14 cellular contexts compared by ENCODE assay signal in the genomic region with DNA sequence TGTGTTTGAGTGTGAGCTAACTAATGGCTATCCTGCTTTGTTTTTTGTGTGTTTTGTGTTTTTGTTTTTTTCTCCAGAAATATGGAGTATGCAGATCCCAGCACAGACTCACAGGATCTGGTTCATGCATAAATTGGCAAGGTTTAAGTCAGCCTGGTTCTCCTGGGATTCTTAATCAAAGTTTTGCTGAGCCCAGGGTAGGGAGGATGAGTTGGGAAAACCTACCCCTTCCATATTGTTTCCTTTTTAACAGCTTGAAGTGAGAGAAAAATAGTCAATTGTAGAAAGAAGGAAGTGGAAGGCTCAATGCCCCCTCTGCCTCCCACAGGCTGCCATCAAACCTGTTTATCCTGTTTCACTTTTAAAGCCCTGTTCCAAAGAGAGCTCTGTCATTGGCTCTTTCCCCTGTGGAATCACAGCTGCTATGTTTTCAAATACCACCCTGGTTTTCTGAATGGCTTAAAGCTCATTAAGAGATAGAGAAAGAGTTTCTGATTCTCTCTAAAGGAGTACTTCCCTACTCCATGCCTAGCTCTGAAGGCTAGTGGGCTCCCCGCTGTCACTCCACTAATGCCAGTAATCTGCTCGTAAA. TPM values are rescaled to one million over a fixed set of nuclear protein-coding genes. Genes with fewer than 3 reads are reported as not detected.
DNase-seq lines count a peak whose midpoint lies in the region; ATAC-seq and TF ChIP-seq lines count a peak whose summit lies in the region.
"Had no signal": no experiment of that assay in that cellular context is flagged by ENCODE, and none has a peak within 500 bp of the region (broad histone marks: within the 10 kb centered on the region; RNA-seq: fewer than 3 reads in every experiment).

No MANE protein-coding gene starts in this region.

- intact Hi-C loops in body of pancreas (cut with DNase I), result no loop called here
- intact Hi-C loops in mucosa of descending colon (cut with DNase I, micrococcal nuclease), result no loop called here

- peak; percentile 93 for DNase-seq in DMS53 (lab: John Stamatoyannopoulos, UW)
- DNase-seq in NCI-H1417 (lab: John Stamatoyannopoulos, UW), result peak in 2 of 3 experiments; percentile 44 to 81
- peak in 3 of 4 donors; percentile 27 to 33 (median 28) for DNase-seq in body of pancreas
- peak in 1 of 3 donors; percentile 39 for DNase-seq in mucosa of descending colon
- no peak for DNase-seq in inferior parietal cortex (ENCODE audit: extremely low spot score)
- DNase-seq in retina, result no peak
- DNase-seq: activated naive CD4-positive, alpha-beta T cell treated with anti-CD3 and anti-CD28 coated beads for 36 hours; effector CD8-positive, alpha-beta T cell; immature natural killer cell; NCI-H1436; psoas muscle; SK-N-SH had no signal

- H3K4me1 ChIP-seq in body of pancreas, result no peaks in the 10 kb centered on the region
- peaks cover 9% of the 10 kb centered on the region for H3K4me1 ChIP-seq in mucosa of descending colon (ENCODE audit: low read depth)
- H3K4me1 ChIP-seq: psoas muscle had no signal

- 78 to 87% methylated on average over 2 of the region's 2 CpGs for WGBS in body of pancreas, 2 donors

- no peak for TF ChIP-seq POLR2A in body of pancreas (IDR thresholded peaks at IDR 0.05)

- TF ChIP-seq CTCF in body of pancreas (IDR thresholded peaks at IDR 0.05) (no peak), mucosa of descending colon (IDR thresholded peaks at IDR 0.05) (no peak)

- no peaks in the 10 kb centered on the region for H3K27me3 ChIP-seq in body of pancreas

- peak; percentile 88 for ATAC-seq in body of pancreas
- ATAC-seq in mucosa of descending colon, result peak; percentile 94
- no peak for ATAC-seq in HG03095 (IDR thresholded peaks at IDR 0.05; ENCODE audit: unreplicated experiment)
- no peak for ATAC-seq in HG03280 (IDR thresholded peaks at IDR 0.05; ENCODE audit: unreplicated experiment)
- ATAC-seq: psoas muscle had no signal

- H3K36me3 ChIP-seq in body of pancreas (replicated peaks in 1 of 2; ENCODE audit: insufficient read depth in 1 of 2, low read depth in 2 of 2), result no peaks in the 10 kb centered on the region
- no peaks in the 10 kb centered on the region for H3K36me3 ChIP-seq in mucosa of descending colon (ENCODE audit: low read depth)

- no peaks in the 10 kb centered on the region for H3K9me3 ChIP-seq in body of pancreas
- no peaks in the 10 kb centered on the region for H3K9me3 ChIP-seq in mucosa of descending colon
- H3K9me3 ChIP-seq: psoas muscle, SK-N-SH had no signal

- H3K4me3 ChIP-seq in body of pancreas, result no peak overlapping the region
- no peak overlapping the region for H3K4me3 ChIP-seq in mucosa of descending colon
- H3K4me3 ChIP-seq: psoas muscle had no signal

- H3K27ac ChIP-seq in body of pancreas, result peak overlapping the region in 3 of 4 donors; percentile 46 to 77 (median 51)
- H3K27ac ChIP-seq: psoas muscle had no signal

RNA-seq across cellular contexts. Expression of a gene that starts 23.4 kb away (rescaled TPM):
- total RNA-seq in body of pancreas, result 10 to 100 TPM; 12.5 to 13.7 TPM
- total RNA-seq in mucosa of descending colon, result 10 to 100 TPM in 1 of 3 donors, 1 to 10 TPM in 2; 4.3 to 20.2 (median 7.2) TPM

Comparison
In these comparisons a context has a peak if more than half of its experiments do, and no peak if none do; other contexts are left out.
1. DNase-seq: peak in DMS53 (single experiment), NCI-H1417 (2 of 3) and body of pancreas (3 of 4); none in inferior parietal cortex (single experiment) and retina (single experiment).
2. ATAC-seq: peak in body of pancreas (single experiment) and mucosa of descending colon (single experiment); none in HG03095 (single experiment) and HG03280 (single experiment).